In the genomic region with DNA sequence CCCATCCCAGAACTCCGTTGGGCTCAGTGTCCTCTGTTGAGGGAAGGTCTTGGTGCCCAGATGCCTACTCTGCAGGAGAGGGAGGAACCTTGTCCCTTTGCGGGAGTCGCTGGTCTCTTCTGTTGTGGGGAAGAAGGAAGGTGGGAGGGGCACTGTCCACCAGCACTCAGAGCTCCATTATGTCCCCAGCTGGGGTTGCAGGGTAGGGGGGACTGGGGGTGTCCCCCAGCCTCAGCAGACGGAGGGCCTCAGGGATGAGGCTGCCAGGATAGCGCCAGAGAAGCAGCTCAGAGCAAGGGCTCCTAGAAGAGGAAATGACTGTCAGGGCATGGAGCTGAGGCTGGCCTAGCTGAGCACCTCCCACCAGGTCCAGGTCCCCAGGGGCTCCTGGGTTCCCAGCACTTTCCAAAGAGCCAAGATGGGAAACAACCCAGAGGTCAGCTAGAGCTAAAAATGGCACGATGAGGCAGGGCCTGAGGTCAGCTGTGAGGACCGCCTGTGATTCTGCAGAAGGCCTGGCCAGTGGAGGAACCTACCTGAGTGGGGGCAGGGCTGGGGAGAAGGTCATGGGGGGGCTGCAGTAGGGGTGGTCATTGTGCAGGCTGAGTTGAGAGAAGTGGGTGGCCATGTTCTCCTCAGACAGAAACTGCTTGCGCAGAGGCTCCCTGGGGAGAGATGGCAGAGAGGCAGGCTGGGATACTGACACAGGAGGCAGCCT, we compare ENCODE assay signal across 1 cellular context.
A peak's percentile ranks its signal among the peaks of the same experiment; 100 is the strongest.
TF ChIP-seq lines count a peak whose summit lies in the region.

No MANE protein-coding gene starts in this region.

TF ChIP-seq in GM12878, 131 proteins besides CTCF, POLR2A, EP300 and RAD21:
- TF ChIP-seq, protein P1, sequence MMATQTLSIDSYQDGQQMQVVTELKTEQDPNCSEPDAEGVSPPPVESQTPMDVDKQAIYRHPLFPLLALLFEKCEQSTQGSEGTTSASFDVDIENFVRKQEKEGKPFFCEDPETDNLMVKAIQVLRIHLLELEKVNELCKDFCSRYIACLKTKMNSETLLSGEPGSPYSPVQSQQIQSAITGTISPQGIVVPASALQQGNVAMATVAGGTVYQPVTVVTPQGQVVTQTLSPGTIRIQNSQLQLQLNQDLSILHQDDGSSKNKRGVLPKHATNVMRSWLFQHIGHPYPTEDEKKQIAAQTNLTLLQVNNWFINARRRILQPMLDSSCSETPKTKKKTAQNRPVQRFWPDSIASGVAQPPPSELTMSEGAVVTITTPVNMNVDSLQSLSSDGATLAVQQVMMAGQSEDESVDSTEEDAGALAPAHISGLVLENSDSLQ (IDR thresholded peaks at IDR 0.05) = peak; percentile 67; the same call in 1 of the 2 replicates
- TF ChIP-seq IKZF2 (IDR thresholded peaks at IDR 0.05) (0 out of 4 replicates have a peak, but pooled peaks of 1 of the 2 experiments have one; percentile 11), ZNF384 (IDR thresholded peaks at IDR 0.05; ENCODE audit: borderline replicate concordance, low read depth, low read length) (no peak), RAD51 (IDR thresholded peaks at IDR 0.05) (no peak), MEF2B (IDR thresholded peaks at IDR 0.05; ENCODE audit: partially characterized antibody, poor library complexity, severe bottlenecking) (peak; percentile 68), NFYA (IDR thresholded peaks at IDR 0.05; ENCODE audit: borderline replicate concordance, low read depth, low read length) (no peak), YY1 (IDR thresholded peaks at IDR 0.05; ENCODE audit: low read depth, low read length) (0 out of 2 replicates have a peak, but pooled peaks have one; percentile 19)
